ENCODE assay signal across 1 cellular context in the genomic region with DNA sequence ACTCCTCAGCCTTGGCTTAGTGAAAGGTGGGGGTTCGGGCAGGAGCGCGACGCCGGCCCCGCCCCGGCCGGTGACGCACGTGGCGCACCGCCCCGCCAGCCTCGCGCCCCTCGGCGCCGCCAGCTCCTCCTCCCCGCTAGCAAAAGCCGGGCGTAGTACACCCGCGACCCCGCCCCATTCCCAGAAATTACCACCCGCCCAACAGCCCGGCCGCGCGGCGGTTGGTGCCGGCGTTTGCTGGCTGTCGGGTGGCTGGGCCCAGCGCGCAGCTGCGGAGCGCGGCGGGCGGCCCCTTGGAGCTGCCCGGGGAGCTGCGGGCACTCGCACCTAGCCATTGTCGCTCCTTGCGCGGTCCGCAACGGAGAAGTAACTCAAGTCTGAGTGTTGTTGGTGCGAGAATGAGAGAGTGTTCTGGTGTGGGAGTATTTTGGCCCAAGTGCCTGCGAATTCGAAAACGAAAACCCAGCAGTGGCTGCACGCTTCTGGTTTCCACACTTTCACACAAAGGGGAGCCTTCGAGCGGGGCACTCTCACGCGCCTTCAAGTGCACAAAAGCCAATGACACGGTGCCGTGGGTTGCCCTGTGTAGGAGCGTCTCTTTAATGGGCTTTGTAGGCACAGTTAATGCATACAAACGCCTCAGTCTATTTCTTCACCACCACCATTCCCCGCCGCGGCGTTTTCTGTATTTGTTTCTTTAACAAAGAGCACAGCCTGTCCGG.
TF ChIP-seq lines count a peak whose summit lies in the region.

No MANE protein-coding gene starts in this region.

TF ChIP-seq in K562, 482 proteins besides CTCF, POLR2A, EP300 and RAD21 (continued from another document and continues in another):
- no peak for TF ChIP-seq SPI1 (IDR thresholded peaks at IDR 0.05; ENCODE audit: borderline replicate concordance, low read depth, low read length)
- TF ChIP-seq PCBP2 (IDR thresholded peaks at IDR 0.05; ENCODE audit: low read depth, low read length, poor library complexity, severe bottlenecking), result no peak
- TF ChIP-seq PTBP1 (IDR thresholded peaks at IDR 0.05; ENCODE audit: low read depth, low read length), result no peak
- TF ChIP-seq, protein P1, sequence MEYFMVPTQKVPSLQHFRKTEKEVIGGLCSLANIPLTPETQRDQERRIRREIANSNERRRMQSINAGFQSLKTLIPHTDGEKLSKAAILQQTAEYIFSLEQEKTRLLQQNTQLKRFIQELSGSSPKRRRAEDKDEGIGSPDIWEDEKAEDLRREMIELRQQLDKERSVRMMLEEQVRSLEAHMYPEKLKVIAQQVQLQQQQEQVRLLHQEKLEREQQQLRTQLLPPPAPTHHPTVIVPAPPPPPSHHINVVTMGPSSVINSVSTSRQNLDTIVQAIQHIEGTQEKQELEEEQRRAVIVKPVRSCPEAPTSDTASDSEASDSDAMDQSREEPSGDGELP (CRISPR knock-in tag; IDR thresholded peaks at IDR 0.05; ENCODE audit: borderline replicate concordance), result no peak; the same call in 1 of the 2 replicates
- TF ChIP-seq, protein P2, sequence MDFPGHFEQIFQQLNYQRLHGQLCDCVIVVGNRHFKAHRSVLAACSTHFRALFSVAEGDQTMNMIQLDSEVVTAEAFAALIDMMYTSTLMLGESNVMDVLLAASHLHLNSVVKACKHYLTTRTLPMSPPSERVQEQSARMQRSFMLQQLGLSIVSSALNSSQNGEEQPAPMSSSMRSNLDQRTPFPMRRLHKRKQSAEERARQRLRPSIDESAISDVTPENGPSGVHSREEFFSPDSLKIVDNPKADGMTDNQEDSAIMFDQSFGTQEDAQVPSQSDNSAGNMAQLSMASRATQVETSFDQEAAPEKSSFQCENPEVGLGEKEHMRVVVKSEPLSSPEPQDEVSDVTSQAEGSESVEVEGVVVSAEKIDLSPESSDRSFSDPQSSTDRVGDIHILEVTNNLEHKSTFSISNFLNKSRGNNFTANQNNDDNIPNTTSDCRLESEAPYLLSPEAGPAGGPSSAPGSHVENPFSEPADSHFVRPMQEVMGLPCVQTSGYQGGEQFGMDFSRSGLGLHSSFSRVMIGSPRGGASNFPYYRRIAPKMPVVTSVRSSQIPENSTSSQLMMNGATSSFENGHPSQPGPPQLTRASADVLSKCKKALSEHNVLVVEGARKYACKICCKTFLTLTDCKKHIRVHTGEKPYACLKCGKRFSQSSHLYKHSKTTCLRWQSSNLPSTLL (IDR thresholded peaks at IDR 0.05), result no peak
- peak; percentile 94 for TF ChIP-seq KLF16 (IDR thresholded peaks at IDR 0.05)
- TF ChIP-seq E2F8 (IDR thresholded peaks at IDR 0.05; ENCODE audit: low read depth, partially characterized antibody), result no peak
- TF ChIP-seq MTF1 (CRISPR knock-in tag; IDR thresholded peaks at IDR 0.05; ENCODE audit: borderline replicate concordance), result no peak
- TF ChIP-seq CHD2 (IDR thresholded peaks at IDR 0.05; ENCODE audit: low read depth, low read length), result no peak
- peak; percentile 44 for TF ChIP-seq U2AF1 (optimal IDR thresholded peaks at IDR 0.05; ENCODE audit: low read depth, low read length)
- TF ChIP-seq, protein P3, sequence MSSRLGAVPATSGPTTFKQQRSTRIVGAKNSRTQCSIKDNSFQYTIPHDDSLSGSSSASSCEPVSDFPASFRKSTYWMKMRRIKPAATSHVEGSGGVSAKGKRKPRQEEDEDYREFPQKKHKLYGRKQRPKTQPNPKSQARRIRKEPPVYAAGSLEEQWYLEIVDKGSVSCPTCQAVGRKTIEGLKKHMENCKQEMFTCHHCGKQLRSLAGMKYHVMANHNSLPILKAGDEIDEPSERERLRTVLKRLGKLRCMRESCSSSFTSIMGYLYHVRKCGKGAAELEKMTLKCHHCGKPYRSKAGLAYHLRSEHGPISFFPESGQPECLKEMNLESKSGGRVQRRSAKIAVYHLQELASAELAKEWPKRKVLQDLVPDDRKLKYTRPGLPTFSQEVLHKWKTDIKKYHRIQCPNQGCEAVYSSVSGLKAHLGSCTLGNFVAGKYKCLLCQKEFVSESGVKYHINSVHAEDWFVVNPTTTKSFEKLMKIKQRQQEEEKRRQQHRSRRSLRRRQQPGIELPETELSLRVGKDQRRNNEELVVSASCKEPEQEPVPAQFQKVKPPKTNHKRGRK (tag; IDR thresholded peaks at IDR 0.05), result no peak
- TF ChIP-seq XRCC3 (IDR thresholded peaks at IDR 0.05), result no peak
- TF ChIP-seq NFE2L1 (tag; IDR thresholded peaks at IDR 0.05; ENCODE audit: borderline replicate concordance, low read depth), result no peak
- TF ChIP-seq ZNF77 (CRISPR knock-in tag; IDR thresholded peaks at IDR 0.05), result no peak
- TF ChIP-seq, protein P4, sequence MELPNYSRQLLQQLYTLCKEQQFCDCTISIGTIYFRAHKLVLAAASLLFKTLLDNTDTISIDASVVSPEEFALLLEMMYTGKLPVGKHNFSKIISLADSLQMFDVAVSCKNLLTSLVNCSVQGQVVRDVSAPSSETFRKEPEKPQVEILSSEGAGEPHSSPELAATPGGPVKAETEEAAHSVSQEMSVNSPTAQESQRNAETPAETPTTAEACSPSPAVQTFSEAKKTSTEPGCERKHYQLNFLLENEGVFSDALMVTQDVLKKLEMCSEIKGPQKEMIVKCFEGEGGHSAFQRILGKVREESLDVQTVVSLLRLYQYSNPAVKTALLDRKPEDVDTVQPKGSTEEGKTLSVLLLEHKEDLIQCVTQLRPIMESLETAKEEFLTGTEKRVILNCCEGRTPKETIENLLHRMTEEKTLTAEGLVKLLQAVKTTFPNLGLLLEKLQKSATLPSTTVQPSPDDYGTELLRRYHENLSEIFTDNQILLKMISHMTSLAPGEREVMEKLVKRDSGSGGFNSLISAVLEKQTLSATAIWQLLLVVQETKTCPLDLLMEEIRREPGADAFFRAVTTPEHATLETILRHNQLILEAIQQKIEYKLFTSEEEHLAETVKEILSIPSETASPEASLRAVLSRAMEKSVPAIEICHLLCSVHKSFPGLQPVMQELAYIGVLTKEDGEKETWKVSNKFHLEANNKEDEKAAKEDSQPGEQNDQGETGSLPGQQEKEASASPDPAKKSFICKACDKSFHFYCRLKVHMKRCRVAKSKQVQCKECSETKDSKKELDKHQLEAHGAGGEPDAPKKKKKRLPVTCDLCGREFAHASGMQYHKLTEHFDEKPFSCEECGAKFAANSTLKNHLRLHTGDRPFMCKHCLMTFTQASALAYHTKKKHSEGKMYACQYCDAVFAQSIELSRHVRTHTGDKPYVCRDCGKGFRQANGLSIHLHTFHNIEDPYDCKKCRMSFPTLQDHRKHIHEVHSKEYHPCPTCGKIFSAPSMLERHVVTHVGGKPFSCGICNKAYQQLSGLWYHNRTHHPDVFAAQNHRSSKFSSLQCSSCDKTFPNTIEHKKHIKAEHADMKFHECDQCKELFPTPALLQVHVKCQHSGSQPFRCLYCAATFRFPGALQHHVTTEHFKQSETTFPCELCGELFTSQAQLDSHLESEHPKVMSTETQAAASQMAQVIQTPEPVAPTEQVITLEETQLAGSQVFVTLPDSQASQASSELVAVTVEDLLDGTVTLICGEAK (IDR thresholded peaks at IDR 0.05), result no peak
- TF ChIP-seq, protein P4 (CRISPR knock-in tag; IDR thresholded peaks at IDR 0.05), result no peak
- TF ChIP-seq, protein P5, sequence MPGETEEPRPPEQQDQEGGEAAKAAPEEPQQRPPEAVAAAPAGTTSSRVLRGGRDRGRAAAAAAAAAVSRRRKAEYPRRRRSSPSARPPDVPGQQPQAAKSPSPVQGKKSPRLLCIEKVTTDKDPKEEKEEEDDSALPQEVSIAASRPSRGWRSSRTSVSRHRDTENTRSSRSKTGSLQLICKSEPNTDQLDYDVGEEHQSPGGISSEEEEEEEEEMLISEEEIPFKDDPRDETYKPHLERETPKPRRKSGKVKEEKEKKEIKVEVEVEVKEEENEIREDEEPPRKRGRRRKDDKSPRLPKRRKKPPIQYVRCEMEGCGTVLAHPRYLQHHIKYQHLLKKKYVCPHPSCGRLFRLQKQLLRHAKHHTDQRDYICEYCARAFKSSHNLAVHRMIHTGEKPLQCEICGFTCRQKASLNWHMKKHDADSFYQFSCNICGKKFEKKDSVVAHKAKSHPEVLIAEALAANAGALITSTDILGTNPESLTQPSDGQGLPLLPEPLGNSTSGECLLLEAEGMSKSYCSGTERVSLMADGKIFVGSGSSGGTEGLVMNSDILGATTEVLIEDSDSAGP (CRISPR knock-in tag; IDR thresholded peaks at IDR 0.05), result no peak
- TF ChIP-seq, protein P6, sequence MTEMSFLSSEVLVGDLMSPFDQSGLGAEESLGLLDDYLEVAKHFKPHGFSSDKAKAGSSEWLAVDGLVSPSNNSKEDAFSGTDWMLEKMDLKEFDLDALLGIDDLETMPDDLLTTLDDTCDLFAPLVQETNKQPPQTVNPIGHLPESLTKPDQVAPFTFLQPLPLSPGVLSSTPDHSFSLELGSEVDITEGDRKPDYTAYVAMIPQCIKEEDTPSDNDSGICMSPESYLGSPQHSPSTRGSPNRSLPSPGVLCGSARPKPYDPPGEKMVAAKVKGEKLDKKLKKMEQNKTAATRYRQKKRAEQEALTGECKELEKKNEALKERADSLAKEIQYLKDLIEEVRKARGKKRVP (CRISPR knock-in tag; IDR thresholded peaks at IDR 0.05), result no peak
- TF ChIP-seq, protein P7, sequence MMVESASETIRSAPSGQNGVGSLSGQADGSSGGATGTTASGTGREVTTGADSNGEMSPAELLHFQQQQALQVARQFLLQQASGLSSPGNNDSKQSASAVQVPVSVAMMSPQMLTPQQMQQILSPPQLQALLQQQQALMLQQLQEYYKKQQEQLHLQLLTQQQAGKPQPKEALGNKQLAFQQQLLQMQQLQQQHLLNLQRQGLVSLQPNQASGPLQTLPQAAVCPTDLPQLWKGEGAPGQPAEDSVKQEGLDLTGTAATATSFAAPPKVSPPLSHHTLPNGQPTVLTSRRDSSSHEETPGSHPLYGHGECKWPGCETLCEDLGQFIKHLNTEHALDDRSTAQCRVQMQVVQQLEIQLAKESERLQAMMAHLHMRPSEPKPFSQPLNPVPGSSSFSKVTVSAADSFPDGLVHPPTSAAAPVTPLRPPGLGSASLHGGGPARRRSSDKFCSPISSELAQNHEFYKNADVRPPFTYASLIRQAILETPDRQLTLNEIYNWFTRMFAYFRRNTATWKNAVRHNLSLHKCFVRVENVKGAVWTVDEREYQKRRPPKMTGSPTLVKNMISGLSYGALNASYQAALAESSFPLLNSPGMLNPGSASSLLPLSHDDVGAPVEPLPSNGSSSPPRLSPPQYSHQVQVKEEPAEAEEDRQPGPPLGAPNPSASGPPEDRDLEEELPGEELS (CRISPR knock-in tag; IDR thresholded peaks at IDR 0.05; ENCODE audit: borderline replicate concordance), result peak; percentile 71; the same call in 1 of the 2 replicates
- peak; percentile 8 for TF ChIP-seq FIP1L1 (IDR thresholded peaks at IDR 0.05; ENCODE audit: low read depth, low read length, poor library complexity, severe bottlenecking)
- TF ChIP-seq, protein P8, sequence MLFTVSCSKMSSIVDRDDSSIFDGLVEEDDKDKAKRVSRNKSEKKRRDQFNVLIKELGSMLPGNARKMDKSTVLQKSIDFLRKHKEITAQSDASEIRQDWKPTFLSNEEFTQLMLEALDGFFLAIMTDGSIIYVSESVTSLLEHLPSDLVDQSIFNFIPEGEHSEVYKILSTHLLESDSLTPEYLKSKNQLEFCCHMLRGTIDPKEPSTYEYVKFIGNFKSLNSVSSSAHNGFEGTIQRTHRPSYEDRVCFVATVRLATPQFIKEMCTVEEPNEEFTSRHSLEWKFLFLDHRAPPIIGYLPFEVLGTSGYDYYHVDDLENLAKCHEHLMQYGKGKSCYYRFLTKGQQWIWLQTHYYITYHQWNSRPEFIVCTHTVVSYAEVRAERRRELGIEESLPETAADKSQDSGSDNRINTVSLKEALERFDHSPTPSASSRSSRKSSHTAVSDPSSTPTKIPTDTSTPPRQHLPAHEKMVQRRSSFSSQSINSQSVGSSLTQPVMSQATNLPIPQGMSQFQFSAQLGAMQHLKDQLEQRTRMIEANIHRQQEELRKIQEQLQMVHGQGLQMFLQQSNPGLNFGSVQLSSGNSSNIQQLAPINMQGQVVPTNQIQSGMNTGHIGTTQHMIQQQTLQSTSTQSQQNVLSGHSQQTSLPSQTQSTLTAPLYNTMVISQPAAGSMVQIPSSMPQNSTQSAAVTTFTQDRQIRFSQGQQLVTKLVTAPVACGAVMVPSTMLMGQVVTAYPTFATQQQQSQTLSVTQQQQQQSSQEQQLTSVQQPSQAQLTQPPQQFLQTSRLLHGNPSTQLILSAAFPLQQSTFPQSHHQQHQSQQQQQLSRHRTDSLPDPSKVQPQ (CRISPR knock-in tag; IDR thresholded peaks at IDR 0.05; ENCODE audit: borderline replicate concordance), result no peak
- no peak for TF ChIP-seq CBX3 (IDR thresholded peaks at IDR 0.05; ENCODE audit: borderline replicate concordance in 1 of 2, low read length in 2 of 2)
- no peak for TF ChIP-seq KLF10 (CRISPR knock-in tag; IDR thresholded peaks at IDR 0.05)
- TF ChIP-seq CCNT2 (IDR thresholded peaks at IDR 0.05; ENCODE audit: borderline replicate concordance, extremely low read depth, insufficient read length, low read depth, low read length), result peak; percentile 97
